Comparison of ENCODE assay signal across 15 cellular contexts in the genomic region with DNA sequence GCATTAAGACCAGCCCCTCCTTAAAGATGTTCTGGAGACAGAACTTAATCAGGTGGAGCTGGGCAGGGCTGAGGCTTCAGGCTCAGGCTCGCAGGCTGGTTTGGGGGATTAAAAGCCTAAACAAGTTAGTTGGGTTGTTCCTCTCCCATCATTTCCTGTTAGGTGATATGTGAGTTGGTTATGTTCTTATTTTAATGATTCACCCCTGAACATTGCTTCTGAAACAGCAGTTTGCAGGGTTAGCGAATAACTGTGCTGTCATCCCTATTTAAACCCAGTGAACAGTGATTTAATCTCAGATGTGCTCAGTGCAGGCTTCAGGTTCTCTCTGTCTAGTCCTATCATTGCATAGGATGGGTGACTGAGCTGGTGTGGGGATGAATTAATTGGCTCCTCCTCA. TPM values are rescaled to one million over a fixed set of nuclear protein-coding genes. Genes with fewer than 3 reads are reported as not detected.
A peak's percentile ranks its signal among the peaks of the same experiment; 100 is the strongest.
DNase-seq lines count a peak whose midpoint lies in the region; ATAC-seq and TF ChIP-seq lines count a peak whose summit lies in the region.
"Had no signal": no experiment of that assay in that cellular context is flagged by ENCODE, and none has a peak within 500 bp of the region (broad histone marks: within the 10 kb centered on the region; RNA-seq: fewer than 3 reads in every experiment).

No MANE protein-coding gene starts in this region.

- H3K36me3 Mint-ChIP-seq in T-helper 2 cell treated with Interferon-gamma antibody and Interleukin-4, amounts not matched to agents 5 μg/mL and 100 μg/mL, for 36 hours (ENCODE audit: low read depth) = no peaks in the 10 kb centered on the region
- H3K36me3 Mint-ChIP-seq: brain had no signal

- H3K9me3 Mint-ChIP-seq in T-helper 2 cell treated with Interferon-gamma antibody and Interleukin-4, amounts not matched to agents 5 μg/mL and 100 μg/mL, for 36 hours = no peaks in the 10 kb centered on the region

- DNase-seq in T-helper 2 cell treated with Interferon-gamma antibody and Interleukin-4, amounts not matched to agents 5 μg/mL and 100 μg/mL, for 36 hours (ENCODE audit: low spot score) = no peak
- DNase-seq in T-helper 2 cell (no peak), NCI-H226 (peak; percentile 59), choroid plexus epithelial cell (ENCODE audit: low read depth) (peak; percentile 42), renal cortical epithelial cell (ENCODE audit: low read depth) (peak; percentile 57), COR-L47 (lab: John Stamatoyannopoulos, UW) (no peak), Peyer's patch (no peak), upper lobe of right lung (no peak)
- DNase-seq: 8988T; activated CD8-positive, alpha-beta memory T cell treated with anti-CD3 and anti-CD28 coated beads, Interleukin-2, amount 50 U/mL, for 48 hours; DMS 273 treated with DMSO at 0.1 percent for 48 hours; NCI-H2081 treated with DMSO at 0.1 percent for 48 hours had no signal

- H3K4me1 ChIP-seq in Peyer's patch (peaks cover 0 to 15% (median 6%) of the 10 kb centered on the region in 4 donors), upper lobe of right lung (peaks cover 5% of the 10 kb centered on the region)

- H3K4me3 ChIP-seq in choroid plexus epithelial cell (ENCODE audit: low read depth, low read length) (no peak overlapping the region), Peyer's patch (no peak overlapping the region), upper lobe of right lung (no peak overlapping the region)
- H3K4me3 ChIP-seq: K562 had no signal

- intact Hi-C loops in upper lobe of right lung (cut with DNase I) = no loop called here

- H3K4me3 Mint-ChIP-seq in T-helper 2 cell treated with Interferon-gamma antibody and Interleukin-4, amounts not matched to agents 5 μg/mL and 100 μg/mL, for 36 hours = peak overlapping the region; percentile 44

- H3K36me3 ChIP-seq in Peyer's patch (no peaks in the 10 kb centered on the region), upper lobe of right lung (no peaks in the 10 kb centered on the region)

- TF ChIP-seq POLR2A in Peyer's patch (IDR thresholded peaks at IDR 0.05) = no peak

- H3K9me3 ChIP-seq in Peyer's patch (no peaks in the 10 kb centered on the region), upper lobe of right lung (no peaks in the 10 kb centered on the region)

- no peak overlapping the region for H3K27ac Mint-ChIP-seq in T-helper 2 cell treated with Interferon-gamma antibody and Interleukin-4, amounts not matched to agents 5 μg/mL and 100 μg/mL, for 36 hours

- TF ChIP-seq CTCF in choroid plexus epithelial cell (conservative IDR thresholded peaks at IDR 0.05; ENCODE audit: low read depth, low read length) = no peak
- TF ChIP-seq CTCF in Peyer's patch (IDR thresholded peaks at IDR 0.05) = no peak
- no peak for TF ChIP-seq CTCF in upper lobe of right lung (IDR thresholded peaks at IDR 0.05)

- peak overlapping the region in 2 of 4 donors; percentile 64 to 74 for H3K27ac ChIP-seq in Peyer's patch
- no peak overlapping the region for H3K27ac ChIP-seq in upper lobe of right lung

- no peaks in the 10 kb centered on the region for H3K27me3 ChIP-seq in Peyer's patch
- H3K27me3 ChIP-seq in upper lobe of right lung = peaks cover 6% of the 10 kb centered on the region

- no peak for ATAC-seq in upper lobe of right lung
- ATAC-seq: GM12878, K562 had no signal

- peaks cover 56% of the 10 kb centered on the region for H3K27me3 Mint-ChIP-seq in T-helper 2 cell treated with Interferon-gamma antibody and Interleukin-4, amounts not matched to agents 5 μg/mL and 100 μg/mL, for 36 hours (ENCODE audit: low read depth)

- H3K4me1 Mint-ChIP-seq in T-helper 2 cell treated with Interferon-gamma antibody and Interleukin-4, amounts not matched to agents 5 μg/mL and 100 μg/mL, for 36 hours (ENCODE audit: low read depth) = peaks cover 26% of the 10 kb centered on the region

RNA-seq across cellular contexts. Expression of a gene that starts 47.4 kb away (rescaled TPM):
- total RNA-seq in renal cortical epithelial cell (69.9 and 130 TPM in 2 replicates), Peyer's patch (100 to 1,000 TPM in 2 of 4 donors, 10 to 100 TPM in 2; 33.8 to 160 (median 92.3) TPM), upper lobe of right lung (23.0 TPM)

Comparison
In these comparisons a context has a peak if more than half of its experiments do, and no peak if none do; other contexts are left out.
1. DNase-seq: peak in NCI-H226 (single experiment), choroid plexus epithelial cell (single experiment) and renal cortical epithelial cell (single experiment); none in T-helper 2 cell treated with Interferon-gamma antibody and Interleukin-4, amounts not matched to agents 5 μg/mL and 100 μg/mL, for 36 hours (single experiment), T-helper 2 cell (0 of 5), COR-L47 (single experiment), Peyer's patch (0 of 3) and upper lobe of right lung (single experiment).